In the genomic region with DNA sequence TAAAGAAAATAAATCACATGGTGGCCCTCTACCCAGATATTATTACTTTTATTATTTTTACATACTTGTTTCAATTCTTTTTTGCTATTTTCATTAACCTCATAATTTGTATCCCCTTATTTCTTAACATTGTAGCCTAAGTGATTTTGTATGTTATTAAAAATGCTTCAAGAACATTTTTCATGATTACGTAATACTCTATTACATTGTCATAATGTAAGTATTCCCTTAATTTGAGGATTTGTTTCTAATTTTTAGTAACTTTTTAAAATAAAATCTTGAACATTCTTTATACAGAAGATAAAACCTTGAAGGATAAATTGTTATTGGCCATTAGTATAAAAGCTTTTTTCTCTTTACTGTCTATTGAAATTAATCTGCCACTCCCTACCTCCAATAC, we compare ENCODE assay signal across 22 cellular contexts.
DNase-seq lines count a peak whose midpoint lies in the region; FAIRE-seq and TF ChIP-seq lines count a peak whose summit lies in the region.
"Had no signal": no experiment of that assay in that cellular context is flagged by ENCODE, and none has a peak within 500 bp of the region (broad histone marks: within the 10 kb centered on the region; RNA-seq: fewer than 3 reads in every experiment).

No MANE protein-coding gene starts in this region.

- DNase-seq in H1 (ENCODE audit: low read depth in 1 of 2, low spot score in 2 of 2) (no peak), A172 (ENCODE audit: low spot score) (no peak), NCI-H82 (lab: John Stamatoyannopoulos, UW) (no peak)
- DNase-seq: ACHN; AML-193; BE2C; CD4-positive, alpha-beta T cell; CD8-positive, alpha-beta memory T cell; DMS 273 treated with DMSO at 0.1 percent for 48 hours; DMS79; EL; GF-D8; GM23248; H9 had no signal

- no peaks in the 10 kb centered on the region for H3K4me1 ChIP-seq in H1 (replicated peaks in 1 of 4; ENCODE audit: control insufficient read depth in 3 of 4, insufficient read depth in 4 of 4, low read length in 3 of 4)
- H3K4me1 ChIP-seq: BE2C had no signal

- no peak for TF ChIP-seq CTCF in VCaP (conservative IDR thresholded peaks at IDR 0.05)
- no peak for TF ChIP-seq CTCF in H1 (IDR thresholded peaks at IDR 0.05; ENCODE audit: control extremely low read depth in 1 of 3, insufficient read depth in 1 of 3, low read depth in 1 of 3, low read length in 3 of 3)

- H2BK120ac ChIP-seq in H1 (replicated peaks; ENCODE audit: low read depth, low read length): no peak overlapping the region

- H3K27ac ChIP-seq in VCaP (peak overlapping the region; percentile 48; the same call in 1 of the 2 replicates), H1 (ENCODE audit: low read depth, low read length) (no peak overlapping the region)
- H3K27ac ChIP-seq: A549, GM23248 had no signal

- no peak overlapping the region for H3K9ac ChIP-seq in H1 (replicated peaks in 1 of 4; ENCODE audit: extremely low read depth in 1 of 4, low read depth in 3 of 4, low read length in 3 of 4)
- H3K9ac ChIP-seq: BLaER1 treated with 17β-estradiol and CSF1 and Interleukin-3, amounts not matched to agents 10 nM and 100 nM; GM23248 had no signal

- no peak overlapping the region for H3K4me2 ChIP-seq in H1 (ENCODE audit: insufficient read depth in 1 of 2, low read depth in 2 of 2, low read length in 2 of 2)
- H3K4me2 ChIP-seq: A549 had no signal

- H4K91ac ChIP-seq in H1 (replicated peaks; ENCODE audit: insufficient read length, low read length): no peak overlapping the region

- CTCF ChIA-PET in H1 (lab: Charles Lee; ENCODE audit: partially characterized antibody): no interaction called here

- no peak for TF ChIP-seq RAD21 in H1 (IDR thresholded peaks at IDR 0.05 in 1 of 2, conservative IDR thresholded peaks at IDR 0.05 in 1 of 2; ENCODE audit: low read depth in 2 of 2, low read length in 2 of 2)

- H3K56ac ChIP-seq in H1 (replicated peaks; ENCODE audit: insufficient read length, low read depth, low read length): no peak overlapping the region

- H3K36me3 ChIP-seq in H1 (ENCODE audit: control insufficient read depth in 2 of 4, insufficient read depth in 4 of 4, low read length in 3 of 4): no peaks in the 10 kb centered on the region
- H3K36me3 ChIP-seq: BE2C had no signal

- no peak overlapping the region for H3K4ac ChIP-seq in H1 (replicated peaks; ENCODE audit: insufficient read length, low read depth, low read length)

- H2BK5ac ChIP-seq in H1 (ENCODE audit: low read depth, low read length): no peak overlapping the region

- no peaks in the 10 kb centered on the region for H4K20me1 ChIP-seq in H1 (replicated peaks in 1 of 2; ENCODE audit: control insufficient read depth in 1 of 2, insufficient read depth in 2 of 2, low read length in 2 of 2)
- H4K20me1 ChIP-seq: BLaER1 treated with 17β-estradiol and CSF1 and Interleukin-3, amounts not matched to agents 10 nM and 100 nM had no signal

- H3K79me2 ChIP-seq in H1 (ENCODE audit: control insufficient read depth in 1 of 2, insufficient read depth in 2 of 2, low read length in 2 of 2): no peaks in the 10 kb centered on the region

- no peak overlapping the region for H2AFZ ChIP-seq in H1 (ENCODE audit: low read length)
- H2AFZ ChIP-seq: GM23248 had no signal

- H2BK15ac ChIP-seq in H1 (ENCODE audit: low read length): no peak overlapping the region

- no peak overlapping the region for H3K23ac ChIP-seq in H1 (ENCODE audit: insufficient read length)

- no peak overlapping the region for H2AK5ac ChIP-seq in H1 (ENCODE audit: low read depth, low read length)

- H4K8ac ChIP-seq in H1 (ENCODE audit: extremely low read depth, insufficient read depth, low read length): no peak overlapping the region

- WGBS in H1 (ENCODE audit: extremely low coverage in 1 of 2, insufficient coverage in 1 of 2, insufficient read length in 1 of 2, insufficient replicate concordance in 2 of 2, low coverage in 1 of 2, low lambda C conversion rate in 2 of 2, missing lambda C conversion rate in 1 of 2), 2 experiments: 94% methylated on average over 1 of the region's 1 CpG; no CpG with 5 or more reads in 1 of the 2 experiments

- H3K14ac ChIP-seq in H1 (ENCODE audit: insufficient read length): no peak overlapping the region

- no peak for TF ChIP-seq POLR2A in H1 (IDR thresholded peaks at IDR 0.05; ENCODE audit: control extremely low read depth in 1 of 2, low read depth in 2 of 2, low read length in 2 of 2)

- no peaks in the 10 kb centered on the region for H3K23me2 ChIP-seq in H1 (ENCODE audit: low read depth, low read length)

- no peaks in the 10 kb centered on the region for H3K9me3 ChIP-seq in H1 (ENCODE audit: insufficient read depth in 2 of 2, low read depth in 1 of 2, low read length in 1 of 2)
- H3K9me3 ChIP-seq: A549, BE2C had no signal

- H3K4me3 ChIP-seq in H1 (ENCODE audit: extremely low read depth in 1 of 4, insufficient read depth in 2 of 4, low read depth in 3 of 4, low read length in 4 of 4): no peak overlapping the region
- H3K4me3 ChIP-seq: A549; BLaER1 treated with 17β-estradiol and CSF1 and Interleukin-3, amounts not matched to agents 10 nM and 100 nM; GM23248 had no signal

- H3K79me1 ChIP-seq in H1 (ENCODE audit: low read depth, low read length): no peaks in the 10 kb centered on the region

- no peak for TF ChIP-seq EP300 in H1 (IDR thresholded peaks at IDR 0.05; ENCODE audit: borderline replicate concordance in 1 of 2, low read depth in 2 of 2, low read length in 2 of 2)

- H3K27me3 ChIP-seq in H1 (replicated peaks in 1 of 4; ENCODE audit: control insufficient read depth in 3 of 4, extremely low read depth in 1 of 4, insufficient read depth in 3 of 4, low read length in 3 of 4): no peaks in the 10 kb centered on the region
- H3K27me3 ChIP-seq: BE2C; BLaER1 treated with 17β-estradiol and CSF1 and Interleukin-3, amounts not matched to agents 10 nM and 100 nM had no signal

- H2BK12ac ChIP-seq in H1 (ENCODE audit: low read depth, low read length): no peak overlapping the region

- no peak overlapping the region for H3K18ac ChIP-seq in H1 (ENCODE audit: extremely low read depth, low read length)

- POLR2A ChIA-PET in H1 (lab: Charles Lee; ENCODE audit: partially characterized antibody): no interaction called here

- peak; percentile 74 for FAIRE-seq in A204.1 (lab: Jason Lieb, UNC)
- FAIRE-seq in G401.6 (lab: Jason Lieb, UNC): peak; percentile 75
- no peak for FAIRE-seq in H1 (lab: Jason Lieb, UNC)
- FAIRE-seq: A549, D721Med, GM12891, GM18507 had no signal

- no peak overlapping the region for H4K5ac ChIP-seq in H1 (ENCODE audit: insufficient read length, low read depth, low read length)

- H2BK20ac ChIP-seq in H1 (ENCODE audit: low read length): no peak overlapping the region

TF ChIP-seq in H1, 55 proteins besides CTCF, POLR2A, EP300 and RAD21:
- no peak for TF ChIP-seq KDM5A (IDR thresholded peaks at IDR 0.05; ENCODE audit: low read length)
- TF ChIP-seq CEBPB (IDR thresholded peaks at IDR 0.05; ENCODE audit: low read depth, low read length): peak; percentile 72; the same call in 1 of the 2 replicates
TF ChIP-seq in H1: peak in this region for 1.
